In genomic region chr5:77957-78804, GRCh38 we compare ENCODE assay signal across 8 cellular contexts. TPM values are rescaled to one million over a fixed set of nuclear protein-coding genes. Genes with fewer than 3 reads are reported as not detected.
DNase-seq lines count a peak whose midpoint lies in the region; ATAC-seq and TF ChIP-seq lines count a peak whose summit lies in the region.

No MANE protein-coding gene starts in this region.

- H3K9me3 Mint-ChIP-seq in neural crest cell: no peaks in the 10 kb centered on the region

- peaks cover 57% of the 10 kb centered on the region for H3K4me1 Mint-ChIP-seq in neural crest cell

- ATAC-seq in GM18867 (IDR thresholded peaks at IDR 0.05; ENCODE audit: unreplicated experiment) (no peak), HG02884 (IDR thresholded peaks at IDR 0.05; ENCODE audit: unreplicated experiment) (no peak), HG02981 (IDR thresholded peaks at IDR 0.05; ENCODE audit: unreplicated experiment) (no peak)

- in situ Hi-C loops in T47D (cut with HindIII; ENCODE audit: low pct_unique_long_range_greater_than_20kb, low sequenced_read_pairs): no loop called here

- H3K27ac Mint-ChIP-seq in neural crest cell (ENCODE audit: unreplicated experiment): peak overlapping the region; percentile 65

- DNase-seq in A172 (ENCODE audit: low spot score): peak; percentile 41
- DNase-seq in GDM1 (lab: John Stamatoyannopoulos, UW): peak; percentile 47
- DNase-seq in NCI-H345 treated with DMSO at 0.1 percent for 48 hours (lab: John Stamatoyannopoulos, UW; ENCODE audit: unreplicated experiment): peak; percentile 14
- DNase-seq in T47D (ENCODE audit: low read depth in 1 of 2, low spot score in 1 of 2): peak; percentile 88 to 89
- no peak for DNase-seq in neural crest cell (ENCODE audit: low read depth, low spot score)

- peaks cover 28% of the 10 kb centered on the region for H3K27me3 Mint-ChIP-seq in neural crest cell (ENCODE audit: low read depth)

- H3K36me3 Mint-ChIP-seq in neural crest cell (ENCODE audit: low read depth): no peaks in the 10 kb centered on the region

- TF ChIP-seq CTCF in neural crest cell (conservative IDR thresholded peaks at IDR 0.05): peak; percentile 32

- peak overlapping the region; percentile 25 for H3K4me3 Mint-ChIP-seq in neural crest cell

RNA-seq across cellular contexts. Expression of gene PLEKHG4B, which starts 13.8 kb away (rescaled TPM):
- total RNA-seq in A172 (2014; rRNA removed; shearing (Covaris generic)): 0.29 and 0.74 TPM in 2 replicates
- total RNA-seq in neural crest cell: 21.7 and 22.0 TPM in 2 replicates

Comparison
In these comparisons a context has a peak if more than half of its experiments do, and no peak if none do; other contexts are left out.
1. RNA of gene PLEKHG4B, which starts 13.8 kb away (total RNA-seq): 21.7 to 22.0 TPM in neural crest cell; 0.29 to 0.74 TPM in A172; every median in the first group is over 10 times any median in the second.